Comparison of ENCODE assay signal across 9 cellular contexts in genomic region chr18:69898241-69898861, GRCh38. TPM values are rescaled to one million over a fixed set of nuclear protein-coding genes. Genes with fewer than 3 reads are reported as not detected.
A peak's percentile ranks its signal among the peaks of the same experiment; 100 is the strongest.
DNase-seq lines count a peak whose midpoint lies in the region; ATAC-seq, FAIRE-seq and TF ChIP-seq lines count a peak whose summit lies in the region.
"Had no signal": no experiment of that assay in that cellular context is flagged by ENCODE, and none has a peak within 500 bp of the region (broad histone marks: within the 10 kb centered on the region; RNA-seq: fewer than 3 reads in every experiment).

No MANE protein-coding gene starts in this region.

- peak overlapping the region; percentile 74 for H3K4me3 Mint-ChIP-seq in activated naive CD8-positive, alpha-beta T cell treated with anti-CD3 and anti-CD28 coated beads, Interleukin-2, amount 50 U/mL, for 24 hours

- no peak overlapping the region for H3K27ac ChIP-seq in small intestine (ENCODE audit: low read depth in 1 of 2, low read length in 1 of 2)

- 60 to 66% (median 65%) methylated on average over 11 of the region's 11 CpGs for WGBS in small intestine, 3 donors

- no peak for FAIRE-seq in small intestine (lab: Jason Lieb, UNC)

- peaks cover 5% of the 10 kb centered on the region for H3K9me3 Mint-ChIP-seq in activated naive CD8-positive, alpha-beta T cell treated with anti-CD3 and anti-CD28 coated beads, Interleukin-2, amount 50 U/mL, for 24 hours

- H3K27me3 ChIP-seq in small intestine (ENCODE audit: control insufficient read depth in 2 of 2, insufficient read depth in 2 of 2, low read length in 2 of 2): no peaks in the 10 kb centered on the region

- H3K4me1 ChIP-seq in small intestine (ENCODE audit: control insufficient read depth in 2 of 2, insufficient read depth in 1 of 2, low read depth in 1 of 2, low read length in 1 of 2): no peaks in the 10 kb centered on the region

- DNase-seq in GM12865 (ENCODE audit: low read depth) (peak; percentile 59), RPMI8226 (no peak), AG08395 (ENCODE audit: low spot score) (no peak), small intestine (no peak), left lobe of liver (ENCODE audit: low spot score) (no peak)
- peak; percentile 41 for DNase-seq in activated naive CD8-positive, alpha-beta T cell treated with anti-CD3 and anti-CD28 coated beads, Interleukin-2, amount 50 U/mL, for 24 hours
- DNase-seq: NCI-H748 treated with DMSO at 0.1 percent for 48 hours had no signal

- H3K4me3 ChIP-seq in GM12865 (ENCODE audit: low read depth, low read length): no peak overlapping the region
- H3K4me3 ChIP-seq in small intestine (ENCODE audit: low read depth in 1 of 2, low read length in 2 of 2): no peak overlapping the region

- TF ChIP-seq CTCF in GM12865 (IDR thresholded peaks at IDR 0.05; ENCODE audit: insufficient read depth, low read depth, low read length, missing control alignments): no peak

- H3K36me3 Mint-ChIP-seq in activated naive CD8-positive, alpha-beta T cell treated with anti-CD3 and anti-CD28 coated beads, Interleukin-2, amount 50 U/mL, for 24 hours (ENCODE audit: low read depth): peaks cover 57% of the 10 kb centered on the region

- no peaks in the 10 kb centered on the region for H3K9me3 ChIP-seq in small intestine (ENCODE audit: control insufficient read depth, low read depth)

- H3K27me3 Mint-ChIP-seq in activated naive CD8-positive, alpha-beta T cell treated with anti-CD3 and anti-CD28 coated beads, Interleukin-2, amount 50 U/mL, for 24 hours: no peaks in the 10 kb centered on the region

- H3K36me3 ChIP-seq in small intestine (ENCODE audit: control insufficient read depth in 2 of 2, insufficient read depth in 2 of 2, low read length in 2 of 2): no peaks in the 10 kb centered on the region

- peak overlapping the region; percentile 98 for H3K27ac Mint-ChIP-seq in activated naive CD8-positive, alpha-beta T cell treated with anti-CD3 and anti-CD28 coated beads, Interleukin-2, amount 50 U/mL, for 24 hours

- peaks cover 68% of the 10 kb centered on the region for H3K4me1 Mint-ChIP-seq in activated naive CD8-positive, alpha-beta T cell treated with anti-CD3 and anti-CD28 coated beads, Interleukin-2, amount 50 U/mL, for 24 hours

- ATAC-seq in GM21526 (IDR thresholded peaks at IDR 0.05; ENCODE audit: low FRiP score, unreplicated experiment) (peak; percentile 35), HG03571 (IDR thresholded peaks at IDR 0.05; ENCODE audit: unreplicated experiment) (peak; percentile 55), left lobe of liver (no peak)
- peak; percentile 34 for ATAC-seq in activated naive CD8-positive, alpha-beta T cell treated with anti-CD3 and anti-CD28 coated beads, Interleukin-2, amount 50 U/mL, for 24 hours

RNA-seq across cellular contexts. Expression of gene CD226, which starts 49.3 kb away (rescaled TPM):
- polyA plus RNA-seq in small intestine: 1 to 10 TPM in 1 of 3 donors, under 1 TPM in 2; 0.22 to 1.6 (median 0.27) TPM
- 1.5 TPM for total RNA-seq in left lobe of liver

Comparison
In these comparisons a context has a peak if more than half of its experiments do, and no peak if none do; other contexts are left out.
1. DNase-seq: peak in GM12865 (single experiment) and activated naive CD8-positive, alpha-beta T cell treated with anti-CD3 and anti-CD28 coated beads, Interleukin-2, amount 50 U/mL, for 24 hours (single experiment); none in RPMI8226 (single experiment), AG08395 (single experiment), small intestine (single experiment) and left lobe of liver (single experiment).